9 cellular contexts compared by ENCODE assay signal in the genomic region with DNA sequence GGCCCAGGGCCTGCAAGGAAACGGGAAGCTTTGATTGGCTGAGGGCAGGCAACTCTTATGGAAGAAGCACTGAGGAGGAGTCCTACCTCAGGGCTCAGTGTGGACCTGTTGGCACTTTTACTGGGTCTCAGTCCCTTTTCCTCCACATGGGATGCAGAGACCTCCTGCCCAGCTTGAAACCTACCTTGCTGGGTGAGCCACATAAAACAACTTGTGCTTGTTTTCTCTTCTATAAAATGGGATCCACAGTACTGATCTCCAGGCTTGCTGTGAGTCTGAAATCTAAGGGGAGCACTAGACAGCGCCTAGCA. TPM values are rescaled to one million over a fixed set of nuclear protein-coding genes. Genes with fewer than 3 reads are reported as not detected.
DNase-seq lines count a peak whose midpoint lies in the region; ATAC-seq and TF ChIP-seq lines count a peak whose summit lies in the region.
"Had no signal": no experiment of that assay in that cellular context is flagged by ENCODE, and none has a peak within 500 bp of the region (broad histone marks: within the 10 kb centered on the region; RNA-seq: fewer than 3 reads in every experiment).

No MANE protein-coding gene starts in this region.

- WGBS in mammary epithelial cell (ENCODE audit: low coverage, missing lambda C conversion rate) = 50% methylated on average over 2 of the region's 2 CpGs
- WGBS in psoas muscle, 3 donors = 86 to 89% (median 88%) methylated on average over 2 of the region's 2 CpGs

- no TSS peak for BruUV-seq in mammary epithelial cell (replicated peaks; lab: Mats Ljungman, UMichigan)

- DNase-seq in HuH-7 (ENCODE audit: low spot score) (peak; percentile 71), mammary epithelial cell (no peak), naive B cell (no peak), psoas muscle (no peak), putamen (ENCODE audit: low spot score) (no peak)

- TF ChIP-seq CTCF in C4-2B (conservative IDR thresholded peaks at IDR 0.05) (no peak), mammary epithelial cell (conservative IDR thresholded peaks at IDR 0.05 in 1 of 2, IDR thresholded peaks at IDR 0.05 in 1 of 2; ENCODE audit: extremely low read depth in 1 of 2, insufficient read depth in 1 of 2, low read depth in 1 of 2, low read length in 2 of 2) (no peak), psoas muscle (IDR thresholded peaks at IDR 0.05) (no peak)

- peak overlapping the region; percentile 63 to 100 (median 99) for H3K27ac Mint-ChIP-seq in naive B cell

- no peak for ATAC-seq in naive B cell (ENCODE audit: low read depth in 2 of 2)
- no peak for ATAC-seq in psoas muscle
- ATAC-seq in HG03025 (IDR thresholded peaks at IDR 0.05; ENCODE audit: low FRiP score, unreplicated experiment) = no peak
- ATAC-seq in HG03521 (IDR thresholded peaks at IDR 0.05; ENCODE audit: unreplicated experiment) = no peak

- H3K79me2 ChIP-seq in mammary epithelial cell (ENCODE audit: insufficient read depth, low read length) = peaks cover 68% of the 10 kb centered on the region

- peak overlapping the region; percentile 75 for H3K4me2 ChIP-seq in mammary epithelial cell (ENCODE audit: insufficient read depth, low read depth, low read length)

- H4K20me1 ChIP-seq in mammary epithelial cell (ENCODE audit: insufficient read depth, low read length) = no peaks in the 10 kb centered on the region

- in situ Hi-C loops in mammary epithelial cell (cut with MboI; ENCODE audit: low sequenced_read_pairs in 2 of 2) = no loop called here

- peaks cover 38 to 73% (median 42%) of the 10 kb centered on the region in 3 donors for H3K4me1 Mint-ChIP-seq in naive B cell

- H3K36me3 Mint-ChIP-seq in naive B cell = peaks cover 4 to 5% of the 10 kb centered on the region in 2 donors

- H3K27me3 ChIP-seq in mammary epithelial cell (ENCODE audit: insufficient read depth, low read length) = no peaks in the 10 kb centered on the region
- H3K27me3 ChIP-seq in psoas muscle (ENCODE audit: insufficient read depth in 3 of 3, low read length in 2 of 3) = no peaks in the 10 kb centered on the region
- H3K27me3 ChIP-seq: SJSA1 had no signal

- H3K4me1 ChIP-seq in mammary epithelial cell (ENCODE audit: insufficient read depth, low read length) (peaks cover 29% of the 10 kb centered on the region), psoas muscle (no peaks in the 10 kb centered on the region)

- intact Hi-C loops in mammary epithelial cell (cut with micrococcal nuclease) = loop anchor here (2.0 kb wide), 1 partner anchor 28 kb away; a partner anchor contains a TSS
- intact Hi-C loops in psoas muscle (cut with DNase I) = no loop called here

- no peaks in the 10 kb centered on the region for H3K36me3 ChIP-seq in mammary epithelial cell (ENCODE audit: insufficient read depth, low read length)
- no peaks in the 10 kb centered on the region for H3K36me3 ChIP-seq in psoas muscle (ENCODE audit: insufficient read depth in 1 of 2, low read depth in 1 of 2)

- no peaks in the 10 kb centered on the region for H3K9me3 Mint-ChIP-seq in naive B cell

- H2AFZ ChIP-seq in mammary epithelial cell (ENCODE audit: low read depth, low read length) = peak overlapping the region; percentile 20

- H3K4me3 ChIP-seq in mammary epithelial cell (replicated peaks in 1 of 3; ENCODE audit: insufficient read depth in 1 of 3, low read depth in 2 of 3, low read length in 3 of 3) (peak overlapping the region; percentile 25 to 80 (median 73)), psoas muscle (no peak overlapping the region)

- no peaks in the 10 kb centered on the region for H3K27me3 Mint-ChIP-seq in naive B cell

- H3K27ac ChIP-seq in C4-2B (peak overlapping the region; percentile 94), mammary epithelial cell (ENCODE audit: insufficient read depth, low read depth, low read length) (peak overlapping the region; percentile 96), psoas muscle (no peak overlapping the region)

- H3K9me3 ChIP-seq in mammary epithelial cell (replicated peaks; ENCODE audit: insufficient read depth, low read length) (no peaks in the 10 kb centered on the region), psoas muscle (no peaks in the 10 kb centered on the region)
- H3K9me3 ChIP-seq: SJSA1 had no signal

- peak overlapping the region; percentile 99 for H3K9ac ChIP-seq in mammary epithelial cell (ENCODE audit: insufficient read depth, low read length)

- H3K4me3 Mint-ChIP-seq in naive B cell = peak overlapping the region; percentile 93 to 100 (median 99)

- CTCF ChIA-PET in mammary epithelial cell (lab: Charles Lee; ENCODE audit: low non-redundant PET) = no interaction called here

- dilution Hi-C loops in mammary epithelial cell (cut with HindIII; ENCODE audit: low sequenced_read_pairs) = loop anchor here (5.0 kb wide), 2 partner anchors 38 to 133 kb away; a partner anchor contains a TSS

RNA-seq across cellular contexts. Expression of a gene that starts 4.0 kb away (rescaled TPM):
- 100 to 1,000 TPM; 282 to 484 TPM for total RNA-seq in mammary epithelial cell
- polyA plus RNA-seq in mammary epithelial cell = 136 TPM
- polyA minus RNA-seq in mammary epithelial cell = 116 TPM
- polyA plus RNA-seq in naive B cell (ENCODE audit: low read depth in 6 of 6) = 100 to 1,000 TPM; 186 to 306 (median 222) TPM
- total RNA-seq in psoas muscle = 100 to 1,000 TPM; 171 to 283 (median 203) TPM
- 100 to 1,000 TPM; 141 to 244 (median 230) TPM for polyA plus RNA-seq in psoas muscle

RNA-seq across cellular contexts. Expression of a gene that starts 17.3 kb away (rescaled TPM):
- total RNA-seq in mammary epithelial cell = 1 to 10 TPM in 1 of 2 donors, under 1 TPM in 1; 0.33 to 2.1 TPM
- polyA plus RNA-seq in mammary epithelial cell = 2.1 TPM
- polyA minus RNA-seq in mammary epithelial cell = 0.41 TPM
- polyA plus RNA-seq in naive B cell (ENCODE audit: low read depth in 6 of 6) = under 1 TPM in 5 of 6 donors, not detected in 1; 0.12 to 0.92 (median 0.50) TPM
- total RNA-seq in psoas muscle = 1 to 10 TPM; 2.6 to 5.0 (median 3.4) TPM
- 1 to 10 TPM; 2.9 to 4.4 (median 3.1) TPM for polyA plus RNA-seq in psoas muscle

RNA-seq across cellular contexts. Expression of a gene that starts 28.3 kb away (rescaled TPM):
- total RNA-seq in mammary epithelial cell (10 to 100 TPM; 28.5 to 54.4 TPM), psoas muscle (10 to 100 TPM in 2 of 4 donors, 1 to 10 TPM in 2; 6.3 to 10.3 (median 8.6) TPM)
- polyA plus RNA-seq in mammary epithelial cell (60.7 TPM), naive B cell (ENCODE audit: low read depth in 6 of 6) (10 to 100 TPM; 36.8 to 76.4 (median 49.7) TPM), psoas muscle (10 to 100 TPM; 19.0 to 29.1 (median 25.0) TPM)
- polyA minus RNA-seq in mammary epithelial cell = 46.9 TPM

RNA-seq across cellular contexts. Expression of a gene that starts 39.0 kb away (rescaled TPM):
- total RNA-seq in mammary epithelial cell (10 to 100 TPM; 30.0 to 61.3 TPM), psoas muscle (1 to 10 TPM; 4.5 to 7.2 (median 5.0) TPM)
- polyA plus RNA-seq in mammary epithelial cell (96.6 TPM), naive B cell (ENCODE audit: low read depth in 6 of 6) (10 to 100 TPM; 17.9 to 47.6 (median 43.2) TPM), psoas muscle (10 to 100 TPM in 2 of 3 donors, 1 to 10 TPM in 1; 9.7 to 18.5 (median 12.4) TPM)
- polyA minus RNA-seq in mammary epithelial cell = 24.7 TPM
